In the genomic region with DNA sequence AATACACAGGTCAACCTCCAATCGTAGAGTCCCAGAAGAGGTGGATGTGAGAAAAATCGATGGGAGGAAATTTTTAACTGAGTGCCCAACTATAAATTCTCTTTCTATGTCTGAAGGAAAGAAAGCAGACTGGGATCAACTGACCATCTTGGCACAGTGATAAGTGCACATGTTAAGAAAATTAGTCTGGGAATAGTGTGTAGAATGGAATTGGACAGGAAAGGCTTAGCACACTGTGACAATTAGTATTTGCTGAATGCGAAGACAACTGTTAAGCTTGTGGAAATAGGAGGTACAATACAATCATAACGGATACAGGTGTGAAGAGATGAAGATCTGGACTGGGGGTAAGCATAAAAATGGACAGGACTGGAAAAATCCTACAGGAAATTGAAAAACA, we compare ENCODE assay signal across 24 cellular contexts.
"Had no signal": no experiment of that assay in that cellular context is flagged by ENCODE, and none has a peak within 500 bp of the region (broad histone marks: within the 10 kb centered on the region; RNA-seq: fewer than 3 reads in every experiment).

No MANE protein-coding gene starts in this region.

- H3K4me3 ChIP-seq: esophagus muscularis mucosa, left ventricle myocardium inferior, lower lobe of right lung, pancreas, smooth muscle cell, stomach, thyroid gland, vagina had no signal

- H3K9me3 ChIP-seq: esophagus muscularis mucosa, left ventricle myocardium inferior, lower lobe of right lung, pancreas, stomach, thyroid gland, vagina had no signal

- H3K36me3 ChIP-seq: esophagus muscularis mucosa, left ventricle myocardium inferior, lower lobe of right lung, pancreas, stomach, thyroid gland, vagina had no signal

- DNase-seq: effector CD8-positive, alpha-beta T cell; foreskin melanocyte; glutamatergic neuron; hypothalamus; immature natural killer cell; islet precursor cell; kidney glomerular epithelial cell; left colon; left ventricle myocardium inferior; lower lobe of right lung; naive thymus-derived CD8-positive, alpha-beta T cell; occipital lobe; pancreas; stimulated activated CD4-positive, alpha-beta T cell treated with anti-CD3 and anti-CD28 coated beads, Interleukin-12 subunit alpha, Interleukin-12 subunit beta, amount 100 ng/mL, for 4 hours; stimulated activated CD4-positive, alpha-beta T cell treated with anti-CD3 and anti-CD28 coated beads, Interleukin-1b, Interleukin-23, amount 100 ng/mL, for 48 hours; stimulated activated CD4-positive, alpha-beta T cell treated with anti-CD3 and anti-CD28 coated beads, Interleukin-4, amount 100 ng/mL, for 1 hour; stimulated activated CD8-positive, alpha-beta memory T cell treated with anti-CD3 and anti-CD28 coated beads, Interleukin-4, amount 100 ng/mL, for 48 hours; stimulated activated naive CD4-positive, alpha-beta T cell; stomach; thyroid gland; trophoblast cell had no signal

- H3K4me1 Mint-ChIP-seq: immature natural killer cell had no signal

- H3K27me3 ChIP-seq: esophagus muscularis mucosa, pancreas, stomach, thyroid gland, vagina had no signal

- ATAC-seq: left colon; lower lobe of right lung; naive thymus-derived CD8-positive, alpha-beta T cell; pancreas had no signal

- H3K27ac ChIP-seq: esophagus muscularis mucosa, left ventricle myocardium inferior, lower lobe of right lung, pancreas, stomach, thyroid gland, vagina had no signal

- H3K4me3 Mint-ChIP-seq: immature natural killer cell; naive thymus-derived CD8-positive, alpha-beta T cell had no signal

- H3K27ac Mint-ChIP-seq: immature natural killer cell had no signal

- H3K4me1 ChIP-seq: lower lobe of right lung, pancreas, stomach, thyroid gland, vagina had no signal
